Comparison of ENCODE assay signal across 4 cellular contexts in the genomic region with DNA sequence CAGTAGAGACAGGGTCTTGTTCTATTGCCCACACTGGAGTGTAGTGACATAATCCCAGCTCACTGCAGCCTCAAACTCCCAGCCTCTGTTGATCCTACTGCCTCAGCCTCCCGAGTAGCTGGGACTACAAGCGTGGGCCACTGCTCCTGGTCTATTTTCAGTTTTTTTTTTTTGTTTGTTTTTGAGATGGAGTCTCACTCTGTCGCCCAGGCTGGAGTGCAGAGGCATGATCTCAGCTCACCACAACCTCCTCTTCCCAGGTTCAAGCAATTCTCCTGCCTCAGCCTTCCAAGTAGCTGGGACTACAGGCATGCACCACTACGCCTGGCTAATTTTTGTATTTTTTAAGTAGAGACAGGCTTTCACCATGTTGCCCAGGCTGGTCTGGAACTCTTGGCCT. TPM values are rescaled to one million over a fixed set of nuclear protein-coding genes. Genes with fewer than 3 reads are reported as not detected.
"Had no signal": no experiment of that assay in that cellular context is flagged by ENCODE, and none has a peak within 500 bp of the region (broad histone marks: within the 10 kb centered on the region; RNA-seq: fewer than 3 reads in every experiment).

No MANE protein-coding gene starts in this region.

RNA-seq across cellular contexts. Expression of a gene that starts 37.2 kb away (rescaled TPM):
- total RNA-seq: mononuclear cell; naive thymus-derived CD8-positive, alpha-beta T cell had no signal
- polyA plus RNA-seq: immature natural killer cell; naive thymus-derived CD4-positive, alpha-beta T cell; naive thymus-derived CD8-positive, alpha-beta T cell had no signal
